In genomic region chr3:57559526-57559925, GRCh38 we compare ENCODE assay signal across 12 cellular contexts. TPM values are rescaled to one million over a fixed set of nuclear protein-coding genes. Genes with fewer than 3 reads are reported as not detected.
DNase-seq lines count a peak whose midpoint lies in the region; ATAC-seq, FAIRE-seq and TF ChIP-seq lines count a peak whose summit lies in the region.
"Had no signal": no experiment of that assay in that cellular context is flagged by ENCODE, and none has a peak within 500 bp of the region (broad histone marks: within the 10 kb centered on the region; RNA-seq: fewer than 3 reads in every experiment).

No MANE protein-coding gene starts in this region.

- H3K27me3 ChIP-seq in SK-N-SH (ENCODE audit: insufficient read depth) (no peaks in the 10 kb centered on the region), Loucy (ENCODE audit: insufficient read depth, low read length, poor library complexity, severe bottlenecking) (no peaks in the 10 kb centered on the region), K562 (ENCODE audit: control insufficient read depth in 2 of 2, insufficient read depth in 2 of 2, low read length in 2 of 2) (no peaks in the 10 kb centered on the region)

- H3K27me3 Mint-ChIP-seq in natural killer cell (ENCODE audit: low read depth in 2 of 2) = no peaks in the 10 kb centered on the region

- peaks cover 45 to 47% of the 10 kb centered on the region in 2 donors for H3K4me1 Mint-ChIP-seq in natural killer cell

- no peak for TF ChIP-seq POLR2A in K562 (conservative IDR thresholded peaks at IDR 0.05)

- POLR2A ChIA-PET in SK-N-SH (lab: Yijun Ruan, JAX) (no interaction called here), K562 (lab: Yijun Ruan, JAX) (interaction anchor here (0.9 kb wide), 1 partner anchor 35 kb away, joined by 3 read pairs; no protein-coding TSS in a partner anchor)

- no peak for TF ChIP-seq EP300 in SK-N-SH (IDR thresholded peaks at IDR 0.05; ENCODE audit: borderline replicate concordance in 1 of 2, low read depth in 1 of 2, low read length in 1 of 2)
- no peak for TF ChIP-seq EP300 in K562 (IDR thresholded peaks at IDR 0.05; ENCODE audit: low read length)

- BruUV-seq in K562 (replicated peaks; lab: Mats Ljungman, UMichigan) = TSS peak; percentile 15

- H3K27ac ChIP-seq in SK-N-SH (ENCODE audit: low read depth in 2 of 2, low read length in 1 of 2) = no peak overlapping the region
- no peak overlapping the region for H3K27ac ChIP-seq in K562 (ENCODE audit: extremely low read depth, low read depth, low read length)

- no peaks in the 10 kb centered on the region for H3K9me3 Mint-ChIP-seq in natural killer cell

- no peak for TF ChIP-seq CTCF in SK-N-SH (IDR thresholded peaks at IDR 0.05)
- TF ChIP-seq CTCF in Loucy (conservative IDR thresholded peaks at IDR 0.05; ENCODE audit: low read length) = no peak
- TF ChIP-seq CTCF in K562 (IDR thresholded peaks at IDR 0.05 in 2 of 3, conservative IDR thresholded peaks at IDR 0.05 in 1 of 3; ENCODE audit: insufficient read depth in 2 of 3, low read depth in 1 of 3, low read length in 3 of 3) = no peak
- TF ChIP-seq CTCF in natural killer cell (IDR thresholded peaks at IDR 0.05) = no peak

- H3K4me1 ChIP-seq in SK-N-SH (ENCODE audit: control insufficient read depth in 1 of 2, insufficient read depth in 2 of 2, low read depth in 1 of 2, low read length in 1 of 2) = peaks cover 0 to 12% of the 10 kb centered on the region in 2 experiments; a peak in 2 of 4 replicates
- peaks cover 48% of the 10 kb centered on the region for H3K4me1 ChIP-seq in Loucy (ENCODE audit: insufficient read depth, low read length, poor library complexity, severe bottlenecking)
- H3K4me1 ChIP-seq in K562 (replicated peaks in 1 of 2; ENCODE audit: control insufficient read depth in 2 of 2, insufficient read depth in 2 of 2, low read length in 2 of 2) = peaks cover 10 to 26% of the 10 kb centered on the region in 2 experiments; a peak in 4 of 5 replicates

- H3K4me3 ChIP-seq in SK-N-SH (ENCODE audit: low read depth in 2 of 2, low read length in 1 of 2) = no peak overlapping the region
- peak overlapping the region; percentile 97 for H3K4me3 ChIP-seq in Loucy (ENCODE audit: low read length, poor library complexity, severe bottlenecking)
- H3K4me3 ChIP-seq in K562 = no peak overlapping the region; the same call in 1 of the 2 replicates

- H4K20me1 ChIP-seq in SK-N-SH (ENCODE audit: insufficient read depth) = peaks cover 9% of the 10 kb centered on the region; the same call in 1 of the 2 replicates
- peaks cover 27% of the 10 kb centered on the region for H4K20me1 ChIP-seq in Loucy (ENCODE audit: insufficient read depth, low read length, poor library complexity, severe bottlenecking)
- 0 out of 2 replicates have a peak, but pooled peaks cover 6% of the 10 kb centered on the region for H4K20me1 ChIP-seq in K562 (replicated peaks; ENCODE audit: control insufficient read depth, insufficient read depth, low read length)

- H3K36me3 ChIP-seq in SK-N-SH (replicated peaks in 1 of 2; ENCODE audit: control insufficient read depth in 1 of 2, insufficient read depth in 2 of 2, low read length in 1 of 2) (peaks cover 30 to 33% of the 10 kb centered on the region in 2 experiments), Loucy (ENCODE audit: insufficient read depth, low read length) (peaks cover 4% of the 10 kb centered on the region; the same call in 1 of the 2 replicates), K562 (ENCODE audit: control insufficient read depth, insufficient read depth, low read length) (peaks cover 43% of the 10 kb centered on the region)

- no peak overlapping the region for H3K9ac ChIP-seq in SK-N-SH
- peak overlapping the region; percentile 35 for H3K9ac ChIP-seq in Loucy (ENCODE audit: low read depth, low read length, poor library complexity, severe bottlenecking)
- H3K9ac ChIP-seq in K562 (ENCODE audit: insufficient read depth in 1 of 2, low read depth in 2 of 2, low read length in 2 of 2) = no peak overlapping the region; a peak in 1 of 4 replicates

- in situ Hi-C loops in K562 (cut with MboI) = no loop called here

- H3K79me2 ChIP-seq in SK-N-SH (ENCODE audit: insufficient read depth) (peaks cover 73% of the 10 kb centered on the region), Loucy (ENCODE audit: insufficient read depth, low read length) (peaks cover 68% of the 10 kb centered on the region), K562 (ENCODE audit: control insufficient read depth, insufficient read depth, low read length) (peaks cover 52% of the 10 kb centered on the region)

- no peak for DNase-seq in SK-N-SH
- DNase-seq in K562 (ENCODE audit: extremely low read depth in 1 of 4, low spot score in 3 of 4) = no peak
- no peak for DNase-seq in natural killer cell
- no peak for DNase-seq in NCI-H2081 (lab: John Stamatoyannopoulos, UW)
- DNase-seq in NCI-H2107 treated with DMSO at 0.1 percent for 48 hours (lab: John Stamatoyannopoulos, UW; ENCODE audit: unreplicated experiment) = no peak
- DNase-seq: caudate nucleus, mesenchymal stem cell, NCI-H524 treated with DMSO at 0.1 percent for 48 hours had no signal

- peak overlapping the region; percentile 77; the same call in 1 of the 2 replicates for H3K4me2 ChIP-seq in SK-N-SH
- H3K4me2 ChIP-seq in Loucy (ENCODE audit: low read depth, low read length, poor library complexity, severe bottlenecking) = peak overlapping the region; percentile 100
- H3K4me2 ChIP-seq in K562 (ENCODE audit: insufficient read depth, low read length) = peak overlapping the region; percentile 41; the same call in 1 of the 2 replicates

- no peaks in the 10 kb centered on the region for H3K36me3 Mint-ChIP-seq in natural killer cell

- H3K27ac Mint-ChIP-seq in natural killer cell = peak overlapping the region; percentile 14 to 54

- 90% methylated on average over 1 of the region's 1 CpG for WGBS in SK-N-SH (ENCODE audit: low lambda C conversion rate)
- WGBS in K562 (ENCODE audit: insufficient coverage, low coverage, missing lambda C conversion rate) = 100% methylated on average over 1 of the region's 1 CpG

- no peaks in the 10 kb centered on the region for H3K9me1 ChIP-seq in K562 (ENCODE audit: control insufficient read depth, insufficient read depth, low read length)

- H3K9me3 ChIP-seq in SK-N-SH (no peaks in the 10 kb centered on the region), Loucy (ENCODE audit: insufficient read depth, low read depth, low read length) (no peaks in the 10 kb centered on the region), K562 (replicated peaks; ENCODE audit: control insufficient read depth, insufficient read depth, low read depth, low read length) (peaks cover 6% of the 10 kb centered on the region)

- CTCF ChIA-PET in SK-N-SH (lab: Yijun Ruan, JAX) = no interaction called here
- CTCF ChIA-PET in K562 (lab: Yijun Ruan, JAX; ENCODE audit: low intra/inter-chr PET ratio) = no interaction called here

- FAIRE-seq in K562 (lab: Jason Lieb, UNC) = no peak

- no peaks in the 10 kb centered on the region for H3K9me2 ChIP-seq in SK-N-SH
- H3K9me2 ChIP-seq in Loucy (replicated peaks; ENCODE audit: low read depth, low read length) = no peaks in the 10 kb centered on the region

- H2AFZ ChIP-seq in SK-N-SH (ENCODE audit: low read depth) (no peak overlapping the region), Loucy (ENCODE audit: low read length) (no peak overlapping the region), K562 (ENCODE audit: low read depth, low read length) (no peak overlapping the region)

- intact Hi-C loops in K562 (cut with micrococcal nuclease) = no loop called here
- intact Hi-C loops in natural killer cell (cut with micrococcal nuclease) = loop anchor here (5.0 kb wide), 2 partner anchors 118 to 133 kb away; partner anchors contain the start of gene DENND6A

- ATAC-seq in SK-N-SH treated with all-trans-retinoic acid at 6 μM for 48 hours (no peak), K562 (no peak), natural killer cell (no peak), HG02610 (IDR thresholded peaks at IDR 0.05; ENCODE audit: unreplicated experiment) (no peak)

- peak overlapping the region; percentile 9 for H3K4me3 Mint-ChIP-seq in natural killer cell

- no peak for TF ChIP-seq RAD21 in SK-N-SH (IDR thresholded peaks at IDR 0.05; ENCODE audit: low read length)
- TF ChIP-seq RAD21 in K562 (CRISPR knock-in tag; conservative IDR thresholded peaks at IDR 0.05 in 1 of 2, IDR thresholded peaks at IDR 0.05 in 1 of 2) = no peak

- H3F3A ChIP-seq in SK-N-SH (replicated peaks; ENCODE audit: insufficient read depth) = peaks cover 17% of the 10 kb centered on the region
- H3F3A ChIP-seq in Loucy (ENCODE audit: low read depth) = no peaks in the 10 kb centered on the region

RNA-seq across cellular contexts. Expression of gene PDE12, which starts 3.5 kb away (rescaled TPM):
- polyA plus RNA-seq in SK-N-SH (2012; rRNA removed) = 7.4 and 9.5 TPM in 2 replicates
- polyA plus RNA-seq in SK-N-SH (2012; cell fraction: cytosol; rRNA removed) = 5.7 and 7.1 TPM in 2 replicates
- 7.1 and 7.4 TPM in 2 replicates for polyA plus RNA-seq in SK-N-SH (2012; cell fraction: nucleus; rRNA removed)
- total RNA-seq in K562 (2011; cell fraction: chromatin; rRNA removed; ENCODE audit: low replicate concordance) = 14.4 and 19.3 TPM in 2 replicates
- 14.3 and 16.8 TPM in 2 replicates for total RNA-seq in K562 (2011; cell fraction: nucleolus; rRNA removed)
- total RNA-seq in K562 (2011; cell fraction: nucleoplasm; rRNA removed) = 14.1 and 18.1 TPM in 2 replicates
- total RNA-seq in K562 (2014; rRNA removed) = 11.0 and 15.7 TPM in 2 replicates
- total RNA-seq in K562 (2014; rRNA removed; fragmentation: Illumina TruSeq; extraction: Trizol) = 9.0 and 9.2 TPM in 2 replicates
- 9.3 and 10.4 TPM in 2 replicates for total RNA-seq in K562 (2015; rRNA removed; fragmentation: Illumina TruSeq; extraction: Trizol)
- total RNA-seq in K562 (2021) = 19.9 and 20.5 TPM in 2 replicates
- polyA plus RNA-seq in K562 (2011; rRNA removed) = 10.2 and 10.4 TPM in 2 replicates
- polyA plus RNA-seq in K562 (2011; cell fraction: cytosol; rRNA removed) = 9.9 and 17.4 TPM in 2 replicates
- 5.6 and 8.0 TPM in 2 replicates for polyA plus RNA-seq in K562 (2011; cell fraction: nucleus; rRNA removed)
- 9.1 and 9.3 TPM in 2 replicates for polyA plus RNA-seq in K562 (2012)
- polyA plus RNA-seq in K562 (2014; fragmentation: Illumina TruSeq; extraction: Trizol) = 7.8 and 9.3 TPM in 2 replicates
- 1 to 10 TPM; 2.1 to 8.0 TPM for polyA plus RNA-seq in K562 (2014; fragmentation: Nextera tagmentation; extraction: Ambion mirVana)
- polyA plus RNA-seq in K562 (2014; rRNA removed) = 8.5 and 10.0 TPM in 2 replicates
- 20.0 and 22.5 TPM in 2 replicates for polyA minus RNA-seq in K562 (2011; rRNA and poly(A)+ RNA removed)
- 20.6 and 21.3 TPM in 2 replicates for polyA minus RNA-seq in K562 (2011; cell fraction: cytosol; rRNA and poly(A)+ RNA removed)
- 10.1 and 15.4 TPM in 2 replicates for polyA minus RNA-seq in K562 (2011; cell fraction: nucleus; rRNA and poly(A)+ RNA removed)
- total RNA-seq in natural killer cell = 10 to 100 TPM; 34.4 to 36.6 (median 35.5) TPM

RNA-seq across cellular contexts. Expression of gene DNAH12, which starts 15.4 kb away (rescaled TPM):
- 0.03 and 0.05 TPM in 2 replicates for polyA plus RNA-seq in SK-N-SH (2012; rRNA removed)
- polyA plus RNA-seq in SK-N-SH (2012; cell fraction: cytosol; rRNA removed) = 0.01 and 0.05 TPM in 2 replicates
- 0.13 and 0.28 TPM in 2 replicates for polyA plus RNA-seq in SK-N-SH (2012; cell fraction: nucleus; rRNA removed)
- 0.07 and 0.37 TPM in 2 replicates for total RNA-seq in K562 (2011; cell fraction: chromatin; rRNA removed; ENCODE audit: low replicate concordance)
- total RNA-seq in K562 (2011; cell fraction: nucleolus; rRNA removed) = 0.17 TPM in 1 of 2 replicates, not detected in the other
- 0.07 and 0.08 TPM in 2 replicates for total RNA-seq in K562 (2011; cell fraction: nucleoplasm; rRNA removed)
- total RNA-seq in K562 (2014; rRNA removed) = not detected in 2 replicates
- 0.03 and 0.04 TPM in 2 replicates for total RNA-seq in K562 (2014; rRNA removed; fragmentation: Illumina TruSeq; extraction: Trizol)
- 0.04 TPM in 1 of 2 replicates, not detected in the other for total RNA-seq in K562 (2015; rRNA removed; fragmentation: Illumina TruSeq; extraction: Trizol)
- total RNA-seq in K562 (2021) = not detected in 2 replicates
- 0.01 and 0.03 TPM in 2 replicates for polyA plus RNA-seq in K562 (2011; rRNA removed)
- under 0.01 TPM in 1 of 2 replicates, not detected in the other for polyA plus RNA-seq in K562 (2011; cell fraction: cytosol; rRNA removed)
- polyA plus RNA-seq in K562 (2011; cell fraction: nucleus; rRNA removed) = 0.01 TPM in 1 of 2 replicates, not detected in the other
- 0.07 and 0.36 TPM in 2 replicates for polyA plus RNA-seq in K562 (2012)
- 0.01 TPM in 1 of 2 replicates, not detected in the other for polyA plus RNA-seq in K562 (2014; fragmentation: Illumina TruSeq; extraction: Trizol)
- not detected for polyA plus RNA-seq in K562 (2014; fragmentation: Nextera tagmentation; extraction: Ambion mirVana)
- 0.01 TPM in 1 of 2 replicates, not detected in the other for polyA plus RNA-seq in K562 (2014; rRNA removed)
- polyA minus RNA-seq in K562 (2011; rRNA and poly(A)+ RNA removed) = 0.06 and 0.11 TPM in 2 replicates
- not detected in 2 replicates for polyA minus RNA-seq in K562 (2011; cell fraction: cytosol; rRNA and poly(A)+ RNA removed)
- polyA minus RNA-seq in K562 (2011; cell fraction: nucleus; rRNA and poly(A)+ RNA removed) = under 0.01 and 0.13 TPM in 2 replicates
- total RNA-seq in natural killer cell = under 1 TPM; 0.11 to 0.30 (median 0.21) TPM
- total RNA-seq: SK-MEL-5 had no signal

RNA-seq across cellular contexts. Expression of gene ARF4, which starts 37.6 kb away (rescaled TPM):
- 150 and 208 TPM in 2 replicates for polyA plus RNA-seq in SK-N-SH (2012; rRNA removed)
- 245 and 312 TPM in 2 replicates for polyA plus RNA-seq in SK-N-SH (2012; cell fraction: cytosol; rRNA removed)
- polyA plus RNA-seq in SK-N-SH (2012; cell fraction: nucleus; rRNA removed) = 54.1 and 132 TPM in 2 replicates
- 45.0 and 68.9 TPM in 2 replicates for total RNA-seq in K562 (2011; cell fraction: chromatin; rRNA removed; ENCODE audit: low replicate concordance)
- 61.5 and 90.7 TPM in 2 replicates for total RNA-seq in K562 (2011; cell fraction: nucleolus; rRNA removed)
- total RNA-seq in K562 (2011; cell fraction: nucleoplasm; rRNA removed) = 64.5 and 107 TPM in 2 replicates
- 41.1 and 59.1 TPM in 2 replicates for total RNA-seq in K562 (2014; rRNA removed)
- total RNA-seq in K562 (2014; rRNA removed; fragmentation: Illumina TruSeq; extraction: Trizol) = 83.8 and 93.5 TPM in 2 replicates
- 72.2 and 72.4 TPM in 2 replicates for total RNA-seq in K562 (2015; rRNA removed; fragmentation: Illumina TruSeq; extraction: Trizol)
- total RNA-seq in K562 (2021) = 65.1 and 70.4 TPM in 2 replicates
- polyA plus RNA-seq in K562 (2011; rRNA removed) = 151 and 172 TPM in 2 replicates
- 115 and 117 TPM in 2 replicates for polyA plus RNA-seq in K562 (2011; cell fraction: cytosol; rRNA removed)
- polyA plus RNA-seq in K562 (2011; cell fraction: nucleus; rRNA removed) = 84.7 TPM in 2 replicates
- 87.8 and 109 TPM in 2 replicates for polyA plus RNA-seq in K562 (2012)
- polyA plus RNA-seq in K562 (2014; fragmentation: Illumina TruSeq; extraction: Trizol) = 114 and 142 TPM in 2 replicates
- polyA plus RNA-seq in K562 (2014; fragmentation: Nextera tagmentation; extraction: Ambion mirVana) = 100 to 1,000 TPM; 226 to 273 TPM
- 82.0 and 95.2 TPM in 2 replicates for polyA plus RNA-seq in K562 (2014; rRNA removed)
- polyA minus RNA-seq in K562 (2011; rRNA and poly(A)+ RNA removed) = 98.6 and 98.8 TPM in 2 replicates
- 39.0 and 55.6 TPM in 2 replicates for polyA minus RNA-seq in K562 (2011; cell fraction: cytosol; rRNA and poly(A)+ RNA removed)
- polyA minus RNA-seq in K562 (2011; cell fraction: nucleus; rRNA and poly(A)+ RNA removed) = 47.4 and 61.6 TPM in 2 replicates
- total RNA-seq in natural killer cell = 100 to 1,000 TPM in 1 of 3 donors, 10 to 100 TPM in 2; 88.0 to 132 (median 89.6) TPM

Comparison
In these comparisons a context has a peak if more than half of its experiments do, and no peak if none do; other contexts are left out.
1. H3K4me2 ChIP-seq: peak in every context shown above with its lines; median percentile 100 in Loucy; 77 in SK-N-SH; 41 in K562.